8 cellular contexts compared by ENCODE assay signal in the genomic region with DNA sequence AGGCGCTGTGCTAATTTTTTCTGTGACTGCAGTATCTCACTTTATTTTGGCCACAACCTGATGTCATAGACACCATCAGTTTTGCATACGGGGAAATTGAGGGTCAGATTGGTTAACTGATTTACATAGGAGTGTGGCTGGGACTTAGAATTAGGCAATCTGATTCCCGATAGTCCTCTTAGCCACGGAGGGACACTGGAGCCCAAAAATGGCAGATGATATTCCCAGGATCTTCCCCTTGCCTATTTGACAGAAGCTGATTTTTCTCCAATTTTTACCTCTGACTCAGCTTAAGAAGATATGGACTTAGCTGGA. TPM values are rescaled to one million over a fixed set of nuclear protein-coding genes. Genes with fewer than 3 reads are reported as not detected.
DNase-seq lines count a peak whose midpoint lies in the region; ATAC-seq and TF ChIP-seq lines count a peak whose summit lies in the region.

No MANE protein-coding gene starts in this region.

- no peaks in the 10 kb centered on the region for H3K36me3 ChIP-seq in CD8-positive, alpha-beta T cell (ENCODE audit: insufficient read depth, low read length)
- H3K36me3 ChIP-seq in liver (ENCODE audit: control insufficient read depth in 4 of 4, insufficient read depth in 3 of 4, low read depth in 1 of 4, low read length in 3 of 4) (peaks cover 0 to 2% (median 0%) of the 10 kb centered on the region in 4 donors), tibial nerve (no peaks in the 10 kb centered on the region), body of pancreas (replicated peaks in 1 of 2; ENCODE audit: insufficient read depth in 1 of 2, low read depth in 2 of 2) (no peaks in the 10 kb centered on the region)

- H3K4me3 ChIP-seq in CD8-positive, alpha-beta T cell (ENCODE audit: low read depth, low read length): peak overlapping the region; percentile 51
- peak overlapping the region; percentile 75 to 98 (median 92) for H3K4me3 ChIP-seq in liver (ENCODE audit: low read depth in 1 of 3, low read length in 3 of 3)
- peak overlapping the region; percentile 61 to 90 (median 72) for H3K4me3 ChIP-seq in tibial nerve
- peak overlapping the region in 1 of 2 donors; percentile 75 for H3K4me3 ChIP-seq in body of pancreas

- H3K27me3 Mint-ChIP-seq in CD8-positive, alpha-beta T cell (ENCODE audit: low read depth): no peaks in the 10 kb centered on the region
- no peaks in the 10 kb centered on the region; the same call in none of the 2 replicates for H3K27me3 Mint-ChIP-seq in HFFc6 (ENCODE audit: insufficient read depth)
- peaks cover 2% of the 10 kb centered on the region for H3K27me3 Mint-ChIP-seq in activated naive CD8-positive, alpha-beta T cell treated with anti-CD3 and anti-CD28 coated beads, Interleukin-2, amount 10 ng/mL, durations not matched to agents 7 days and 5 days

- H3K4me3 Mint-ChIP-seq in CD8-positive, alpha-beta T cell: peak overlapping the region; percentile 88
- peak overlapping the region; percentile 91 for H3K4me3 Mint-ChIP-seq in HFFc6
- H3K4me3 Mint-ChIP-seq in activated naive CD8-positive, alpha-beta T cell treated with anti-CD3 and anti-CD28 coated beads, Interleukin-2, amount 10 ng/mL, durations not matched to agents 7 days and 5 days: peak overlapping the region; percentile 87

- H3K9me3 ChIP-seq in CD8-positive, alpha-beta T cell (ENCODE audit: low read length): no peaks in the 10 kb centered on the region
- no peaks in the 10 kb centered on the region for H3K9me3 ChIP-seq in liver (ENCODE audit: control insufficient read depth in 4 of 4, low read length in 3 of 4)
- H3K9me3 ChIP-seq in tibial nerve: no peaks in the 10 kb centered on the region
- no peaks in the 10 kb centered on the region for H3K9me3 ChIP-seq in body of pancreas

- TF ChIP-seq CTCF in CD8-positive, alpha-beta T cell (IDR thresholded peaks at IDR 0.05): no peak
- no peak for TF ChIP-seq CTCF in HFFc6 (IDR thresholded peaks at IDR 0.05)
- no peak for TF ChIP-seq CTCF in liver (IDR thresholded peaks at IDR 0.05; ENCODE audit: low read depth, low read length, missing input control)
- no peak for TF ChIP-seq CTCF in tibial nerve (IDR thresholded peaks at IDR 0.05)
- TF ChIP-seq CTCF in body of pancreas (IDR thresholded peaks at IDR 0.05): no peak

- no peaks in the 10 kb centered on the region for H3K9me3 Mint-ChIP-seq in CD8-positive, alpha-beta T cell
- no peaks in the 10 kb centered on the region for H3K9me3 Mint-ChIP-seq in HFFc6
- H3K9me3 Mint-ChIP-seq in activated naive CD8-positive, alpha-beta T cell treated with anti-CD3 and anti-CD28 coated beads, Interleukin-2, amount 10 ng/mL, durations not matched to agents 7 days and 5 days: no peaks in the 10 kb centered on the region

- no peak overlapping the region for H3K27ac ChIP-seq in CD8-positive, alpha-beta T cell (ENCODE audit: low read depth, low read length)
- H3K27ac ChIP-seq in liver (ENCODE audit: low read depth in 1 of 2, low read length in 2 of 2): peak overlapping the region; percentile 33 to 37
- H3K27ac ChIP-seq in tibial nerve: peak overlapping the region in 2 of 4 donors; percentile 90 to 92
- H3K27ac ChIP-seq in body of pancreas: peak overlapping the region in 2 of 4 donors; percentile 11 to 16

- H3K27ac Mint-ChIP-seq in CD8-positive, alpha-beta T cell: peak overlapping the region; percentile 83
- peak overlapping the region; percentile 44; the same call in 1 of the 2 replicates for H3K27ac Mint-ChIP-seq in HFFc6
- H3K27ac Mint-ChIP-seq in activated naive CD8-positive, alpha-beta T cell treated with anti-CD3 and anti-CD28 coated beads, Interleukin-2, amount 10 ng/mL, durations not matched to agents 7 days and 5 days: peak overlapping the region; percentile 51

- in situ Hi-C loops in ACHN (cut with HindIII; ENCODE audit: low pct_ligation_motif_present, low pct_unique_long_range_greater_than_20kb, low sequenced_read_pairs): no loop called here

- TF ChIP-seq POLR2A in tibial nerve (IDR thresholded peaks at IDR 0.05) (no peak), body of pancreas (IDR thresholded peaks at IDR 0.05) (no peak)

- H3K27me3 ChIP-seq in CD8-positive, alpha-beta T cell (ENCODE audit: insufficient read depth, low read length): no peaks in the 10 kb centered on the region
- no peaks in the 10 kb centered on the region for H3K27me3 ChIP-seq in liver (ENCODE audit: control insufficient read depth in 4 of 4, insufficient read depth in 4 of 4, low read length in 3 of 4)
- H3K27me3 ChIP-seq in tibial nerve: no peaks in the 10 kb centered on the region
- H3K27me3 ChIP-seq in body of pancreas: no peaks in the 10 kb centered on the region

- CTCF ChIA-PET in CD8-positive, alpha-beta T cell (lab: Charles Lee): interaction anchor here (1.0 to 2.8 kb wide), 4 partner anchors 12 to 43 kb away, joined by 4 to 19 read pairs (median 8); no protein-coding TSS in a partner anchor

- intact Hi-C loops in CD8-positive, alpha-beta T cell (cut with DNase I, micrococcal nuclease): loop anchor here in 1 of 2 experiments (2.0 kb wide), 1 partner anchor 103 kb away; no protein-coding TSS in a partner anchor
- intact Hi-C loops in body of pancreas (cut with DNase I): no loop called here

- 12% methylated on average over 4 of the region's 4 CpGs for WGBS in liver
- 12 to 18% methylated on average over 4 of the region's 4 CpGs for whole genome bisulfite sequencing in tibial nerve, 2 donors
- 5 to 9% methylated on average over 4 of the region's 4 CpGs for WGBS in body of pancreas, 2 donors

- DNase-seq in CD8-positive, alpha-beta T cell: no peak
- DNase-seq in HFFc6 (peak; percentile 7), tibial nerve (ENCODE audit: low spot score in 2 of 2) (no peak), ACHN (no peak), body of pancreas (no peak)
- no peak for DNase-seq in activated naive CD8-positive, alpha-beta T cell treated with anti-CD3 and anti-CD28 coated beads, Interleukin-2, amount 10 ng/mL, durations not matched to agents 7 days and 5 days

- peaks cover 58% of the 10 kb centered on the region for H3K4me1 Mint-ChIP-seq in CD8-positive, alpha-beta T cell (ENCODE audit: low read depth)
- H3K4me1 Mint-ChIP-seq in HFFc6 (ENCODE audit: low read depth): peaks cover 63% of the 10 kb centered on the region
- H3K4me1 Mint-ChIP-seq in activated naive CD8-positive, alpha-beta T cell treated with anti-CD3 and anti-CD28 coated beads, Interleukin-2, amount 10 ng/mL, durations not matched to agents 7 days and 5 days: peaks cover 50% of the 10 kb centered on the region

- no peak for TF ChIP-seq EP300 in tibial nerve (IDR thresholded peaks at IDR 0.05)

- ATAC-seq in CD8-positive, alpha-beta T cell: no peak
- no peak for ATAC-seq in activated naive CD8-positive, alpha-beta T cell treated with anti-CD3 and anti-CD28 coated beads, Interleukin-2, amount 10 ng/mL, durations not matched to agents 7 days and 5 days (ENCODE audit: low read depth)
- ATAC-seq in GM21381 (IDR thresholded peaks at IDR 0.05; ENCODE audit: unreplicated experiment): no peak
- no peak for ATAC-seq in body of pancreas

- POLR2A ChIA-PET in CD8-positive, alpha-beta T cell (lab: Charles Lee): no interaction called here
- POLR2A ChIA-PET in activated naive CD8-positive, alpha-beta T cell treated with anti-CD3 and anti-CD28 coated beads, Interleukin-2, amount 10 ng/mL, durations not matched to agents 7 days and 5 days (lab: Charles Lee): interaction anchor here (3.2 kb wide), 1 partner anchor 16 kb away, joined by 12 read pairs; no protein-coding TSS in a partner anchor

- peaks cover 53% of the 10 kb centered on the region for H3K4me1 ChIP-seq in CD8-positive, alpha-beta T cell (ENCODE audit: insufficient read depth, low read length)
- H3K4me1 ChIP-seq in liver (ENCODE audit: control insufficient read depth in 4 of 4, insufficient read depth in 4 of 4, low read length in 3 of 4) (peaks cover 3 to 30% (median 14%) of the 10 kb centered on the region in 4 donors), tibial nerve (peaks cover 0 to 65% (median 18%) of the 10 kb centered on the region in 4 donors), body of pancreas (peaks cover 53% of the 10 kb centered on the region)

- peaks cover 11% of the 10 kb centered on the region for H3K36me3 Mint-ChIP-seq in CD8-positive, alpha-beta T cell
- no peaks in the 10 kb centered on the region for H3K36me3 Mint-ChIP-seq in HFFc6 (ENCODE audit: low read depth)
- H3K36me3 Mint-ChIP-seq in activated naive CD8-positive, alpha-beta T cell treated with anti-CD3 and anti-CD28 coated beads, Interleukin-2, amount 10 ng/mL, durations not matched to agents 7 days and 5 days: no peaks in the 10 kb centered on the region

- H3K9ac ChIP-seq in liver (ENCODE audit: low read depth in 1 of 2, low read length in 2 of 2): peak overlapping the region; percentile 58 to 72

- no peak for TF ChIP-seq RAD21 in liver (IDR thresholded peaks at IDR 0.05)

TF ChIP-seq in liver, 16 proteins besides CTCF, POLR2A, EP300 and RAD21 (continues in another document):
- TF ChIP-seq JUND (IDR thresholded peaks at IDR 0.05) (no peak), GABPA (IDR thresholded peaks at IDR 0.05 in 1 of 2, conservative IDR thresholded peaks at IDR 0.05 in 1 of 2) (no peak), RXRA (IDR thresholded peaks at IDR 0.05) (no peak), HNF4A (conservative IDR thresholded peaks at IDR 0.05) (no peak), SP1 (IDR thresholded peaks at IDR 0.05) (no peak), FOXA2 (IDR thresholded peaks at IDR 0.05) (no peak)
- TF ChIP-seq, protein P1, sequence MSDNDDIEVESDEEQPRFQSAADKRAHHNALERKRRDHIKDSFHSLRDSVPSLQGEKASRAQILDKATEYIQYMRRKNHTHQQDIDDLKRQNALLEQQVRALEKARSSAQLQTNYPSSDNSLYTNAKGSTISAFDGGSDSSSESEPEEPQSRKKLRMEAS (IDR thresholded peaks at IDR 0.05): no peak

RNA-seq across cellular contexts. Expression of a gene that starts 1.3 kb away (rescaled TPM):
- 10 to 100 TPM; 40.9 to 42.1 TPM for total RNA-seq in CD8-positive, alpha-beta T cell
- 10 to 100 TPM; 45.9 to 57.4 (median 49.7) TPM for total RNA-seq in HFFc6 (2021; fragmentation: NEBNext Ultra II Directional; extraction: Animal tissue kit (Norgen Biotek cat#: 25700))
- total RNA-seq in activated naive CD8-positive, alpha-beta T cell treated with anti-CD3 and anti-CD28 coated beads, Interleukin-2, amount 10 ng/mL, durations not matched to agents 7 days and 5 days: 10 to 100 TPM; 18.6 to 23.3 TPM
- total RNA-seq in liver (100 to 1,000 TPM in 1 of 2 donors, 10 to 100 TPM in 1; 93.3 to 139 TPM), tibial nerve (100 to 1,000 TPM in 1 of 4 donors, 10 to 100 TPM in 3; 38.5 to 112 (median 60.3) TPM), body of pancreas (10 to 100 TPM; 30.0 to 68.0 TPM)
- 10 to 100 TPM; 19.1 to 24.4 TPM for polyA plus RNA-seq in liver

RNA-seq across cellular contexts. Expression of a gene that starts 46.2 kb away (rescaled TPM):
- not detected for total RNA-seq in CD8-positive, alpha-beta T cell
- not detected for total RNA-seq in HFFc6 (2021; fragmentation: NEBNext Ultra II Directional; extraction: Animal tissue kit (Norgen Biotek cat#: 25700))
- total RNA-seq in activated naive CD8-positive, alpha-beta T cell treated with anti-CD3 and anti-CD28 coated beads, Interleukin-2, amount 10 ng/mL, durations not matched to agents 7 days and 5 days: not detected
- total RNA-seq in liver (not detected), tibial nerve (not detected), body of pancreas (not detected)
- not detected for polyA plus RNA-seq in liver
